Comparison of ENCODE assay signal across 16 cellular contexts in genomic region chr14:34328178-34328577, GRCh38.
DNase-seq lines count a peak whose midpoint lies in the region; ATAC-seq and TF ChIP-seq lines count a peak whose summit lies in the region.
"Had no signal": no experiment of that assay in that cellular context is flagged by ENCODE, and none has a peak within 500 bp of the region (broad histone marks: within the 10 kb centered on the region; RNA-seq: fewer than 3 reads in every experiment).

No MANE protein-coding gene starts in this region.

- DNase-seq in LNCaP clone FGC (ENCODE audit: low read depth): peak; percentile 54
- DNase-seq in astrocyte of the hippocampus (ENCODE audit: low read depth, low spot score): peak; percentile 32
- DNase-seq in iris pigment epithelial cell (ENCODE audit: low read depth): peak; percentile 20
- DNase-seq in retinal pigment epithelial cell (ENCODE audit: low read depth): peak; percentile 61
- DNase-seq in NOMO-1 treated with dmso at 0.1 percent for 144 hours (lab: John Stamatoyannopoulos, UW; ENCODE audit: unreplicated experiment): no peak
- no peak for DNase-seq in 8988T
- DNase-seq: AML-193; Caco-2; CD4-positive, alpha-beta T cell; DMS153; DMS79; GDM1; GM23248 had no signal

- no peak for TF ChIP-seq CTCF in LNCaP clone FGC (IDR thresholded peaks at IDR 0.05; ENCODE audit: control insufficient read depth, extremely low read depth, insufficient read depth)
- no peak for TF ChIP-seq CTCF in retinal pigment epithelial cell (conservative IDR thresholded peaks at IDR 0.05; ENCODE audit: low read depth, low read length)

- H3K4me3 ChIP-seq in LNCaP clone FGC (ENCODE audit: low read depth, low read length) (no peak overlapping the region), retinal pigment epithelial cell (ENCODE audit: low read length) (no peak overlapping the region)
- H3K4me3 ChIP-seq: A549, GM23248, HAP-1 had no signal

- ATAC-seq in HG03378 (IDR thresholded peaks at IDR 0.05; ENCODE audit: unreplicated experiment): no peak
- ATAC-seq: A549 had no signal

Comparison
In these comparisons a context has a peak if more than half of its experiments do, and no peak if none do; other contexts are left out.
1. DNase-seq: peak in LNCaP clone FGC (single experiment), astrocyte of the hippocampus (single experiment), iris pigment epithelial cell (single experiment) and retinal pigment epithelial cell (single experiment); none in NOMO-1 treated with dmso at 0.1 percent for 144 hours (single experiment) and 8988T (single experiment).